In genomic region chr7:156759143-156759542, GRCh38 we compare ENCODE assay signal across 29 cellular contexts.
"Had no signal": no experiment of that assay in that cellular context is flagged by ENCODE, and none has a peak within 500 bp of the region (broad histone marks: within the 10 kb centered on the region; RNA-seq: fewer than 3 reads in every experiment).

No MANE protein-coding gene starts in this region.

- H3K4me3 Mint-ChIP-seq: naive thymus-derived CD4-positive, alpha-beta T cell; natural killer cell; nephron; neural progenitor cell; stimulated activated effector memory CD8-positive, alpha-beta T cell treated with anti-CD3 and anti-CD28 coated beads, Interleukin-12 subunit alpha, Interleukin-12 subunit beta, amount 100 ng/mL, for 72 hours; stimulated activated naive B cell treated with anti-CD40 and anti-IgM and Interleukin-4, amounts not matched to agents 10 μg/mL and 1 μg/mL and 100 μg/mL, for 72 hours; stimulated activated naive CD8-positive, alpha-beta T cell treated with anti-CD3 and anti-CD28 coated beads, Interleukin-15, Interleukin-2, amounts not matched to agents 100 ng/mL and 50 ng/mL, for 24 hours had no signal

- H3K9me3 Mint-ChIP-seq: nephron, neural progenitor cell had no signal

- H3K4me1 Mint-ChIP-seq: natural killer cell, nephron had no signal

- H3K27ac Mint-ChIP-seq: naive thymus-derived CD4-positive, alpha-beta T cell; natural killer cell; nephron; neural progenitor cell; progenitor cell of endocrine pancreas; stimulated activated effector memory CD8-positive, alpha-beta T cell treated with anti-CD3 and anti-CD28 coated beads, Interleukin-12 subunit alpha, Interleukin-12 subunit beta, amount 100 ng/mL, for 72 hours; stimulated activated naive B cell treated with anti-CD40 and anti-IgM and Interleukin-4, amounts not matched to agents 10 μg/mL and 1 μg/mL and 100 μg/mL, for 72 hours; stimulated activated naive CD8-positive, alpha-beta T cell treated with anti-CD3 and anti-CD28 coated beads, Interleukin-15, Interleukin-2, amounts not matched to agents 100 ng/mL and 50 ng/mL, for 24 hours had no signal

- H3K27me3 ChIP-seq: neural progenitor cell, ovary, stomach, thyroid gland, tibial nerve, upper lobe of left lung, vagina had no signal

- H3K27me3 Mint-ChIP-seq: naive thymus-derived CD4-positive, alpha-beta T cell; progenitor cell of endocrine pancreas; stimulated activated naive B cell treated with anti-CD40 and anti-IgM and Interleukin-4, amounts not matched to agents 10 μg/mL and 1 μg/mL and 100 μg/mL, for 72 hours; stimulated activated naive CD8-positive, alpha-beta T cell treated with anti-CD3 and anti-CD28 coated beads, Interleukin-15, Interleukin-2, amounts not matched to agents 100 ng/mL and 50 ng/mL, for 24 hours had no signal

- H3K4me1 ChIP-seq: parathyroid adenoma, psoas muscle, thyroid gland, vagina had no signal

- H3K9me3 ChIP-seq: ovary, psoas muscle, thoracic aorta, thyroid gland, tibial nerve, upper lobe of left lung, vagina had no signal

- FAIRE-seq: urothelium cell line had no signal

- DNase-seq: naive thymus-derived CD4-positive, alpha-beta T cell; natural killer cell; occipital lobe; ovary; posterior cingulate gyrus; psoas muscle; right cardiac atrium; stimulated activated CD4-positive, alpha-beta T cell treated with anti-CD3 and anti-CD28 coated beads, Interleukin-15, amount 100 ng/mL, for 24 hours; stimulated activated CD4-positive, alpha-beta T cell treated with anti-CD3 and anti-CD28 coated beads, Interleukin-2, amount 100 ng/mL, for 24 hours; stimulated activated CD4-positive, alpha-beta T cell treated with anti-CD3 and anti-CD28 coated beads, Interleukin-2, amount 100 ng/mL, for 48 hours; stimulated activated CD4-positive, alpha-beta T cell treated with anti-CD3 and anti-CD28 coated beads, Interleukin-4, amount 100 ng/mL, for 24 hours; stimulated activated naive B cell treated with anti-CD40 and anti-IgM and Interleukin-4, amounts not matched to agents 10 μg/mL and 1 μg/mL and 100 μg/mL, for 72 hours; stimulated activated naive CD4-positive, alpha-beta T cell treated with Interleukin-2 at 50 U/mL for 16 hours; stomach; thyroid gland; trophoblast cell; upper lobe of left lung had no signal

- H3K27ac ChIP-seq: neural progenitor cell, ovary, parathyroid adenoma, psoas muscle, skin epidermis, stomach, thoracic aorta, thyroid gland, tibial nerve, upper lobe of left lung, vagina had no signal

- H3K36me3 ChIP-seq: ovary, thyroid gland had no signal

- H3K4me3 ChIP-seq: neural progenitor cell, ovary, psoas muscle, skin epidermis, stomach, thoracic aorta, thyroid gland, tibial nerve, upper lobe of left lung, vagina had no signal

- ATAC-seq: naive thymus-derived CD4-positive, alpha-beta T cell; natural killer cell; psoas muscle; right cardiac atrium; sciatic nerve; stimulated activated effector memory CD8-positive, alpha-beta T cell treated with anti-CD3 and anti-CD28 coated beads, Interleukin-12 subunit alpha, Interleukin-12 subunit beta, amount 100 ng/mL, for 72 hours; stimulated activated naive B cell treated with anti-CD40 and anti-IgM and Interleukin-4, amounts not matched to agents 10 μg/mL and 1 μg/mL and 100 μg/mL, for 72 hours had no signal
